2 cellular contexts compared by ENCODE assay signal in genomic region chr14:76975051-76975450, GRCh38.
A peak's percentile ranks its signal among the peaks of the same experiment; 100 is the strongest.
TF ChIP-seq lines count a peak whose summit lies in the region.

No MANE protein-coding gene starts in this region.

TF ChIP-seq in HepG2, 621 proteins besides CTCF, POLR2A, EP300 and RAD21:
- TF ChIP-seq SATB2 (CRISPR knock-in tag; IDR thresholded peaks at IDR 0.05) (no peak), ZKSCAN1 (IDR thresholded peaks at IDR 0.05; ENCODE audit: low read length) (0 out of 2 replicates have a peak, but pooled peaks have one; percentile 54)

TF ChIP-seq in K562, 482 proteins besides CTCF, POLR2A, EP300 and RAD21:
- 0 out of 2 replicates have a peak, but pooled peaks have one; percentile 31 for TF ChIP-seq ZKSCAN1 (IDR thresholded peaks at IDR 0.05; ENCODE audit: low read depth, low read length)
- TF ChIP-seq ZNF12 (CRISPR knock-in tag; IDR thresholded peaks at IDR 0.05), result no peak
